1 cellular context compared by ENCODE assay signal in genomic region chr5:172796306-172796705, GRCh38.
TF ChIP-seq lines count a peak whose summit lies in the region.

No MANE protein-coding gene starts in this region.

TF ChIP-seq in K562, 482 proteins besides CTCF, POLR2A, EP300 and RAD21:
- no peak for TF ChIP-seq ZNF232 (CRISPR knock-in tag; IDR thresholded peaks at IDR 0.05)
